8 cellular contexts compared by ENCODE assay signal in the genomic region with DNA sequence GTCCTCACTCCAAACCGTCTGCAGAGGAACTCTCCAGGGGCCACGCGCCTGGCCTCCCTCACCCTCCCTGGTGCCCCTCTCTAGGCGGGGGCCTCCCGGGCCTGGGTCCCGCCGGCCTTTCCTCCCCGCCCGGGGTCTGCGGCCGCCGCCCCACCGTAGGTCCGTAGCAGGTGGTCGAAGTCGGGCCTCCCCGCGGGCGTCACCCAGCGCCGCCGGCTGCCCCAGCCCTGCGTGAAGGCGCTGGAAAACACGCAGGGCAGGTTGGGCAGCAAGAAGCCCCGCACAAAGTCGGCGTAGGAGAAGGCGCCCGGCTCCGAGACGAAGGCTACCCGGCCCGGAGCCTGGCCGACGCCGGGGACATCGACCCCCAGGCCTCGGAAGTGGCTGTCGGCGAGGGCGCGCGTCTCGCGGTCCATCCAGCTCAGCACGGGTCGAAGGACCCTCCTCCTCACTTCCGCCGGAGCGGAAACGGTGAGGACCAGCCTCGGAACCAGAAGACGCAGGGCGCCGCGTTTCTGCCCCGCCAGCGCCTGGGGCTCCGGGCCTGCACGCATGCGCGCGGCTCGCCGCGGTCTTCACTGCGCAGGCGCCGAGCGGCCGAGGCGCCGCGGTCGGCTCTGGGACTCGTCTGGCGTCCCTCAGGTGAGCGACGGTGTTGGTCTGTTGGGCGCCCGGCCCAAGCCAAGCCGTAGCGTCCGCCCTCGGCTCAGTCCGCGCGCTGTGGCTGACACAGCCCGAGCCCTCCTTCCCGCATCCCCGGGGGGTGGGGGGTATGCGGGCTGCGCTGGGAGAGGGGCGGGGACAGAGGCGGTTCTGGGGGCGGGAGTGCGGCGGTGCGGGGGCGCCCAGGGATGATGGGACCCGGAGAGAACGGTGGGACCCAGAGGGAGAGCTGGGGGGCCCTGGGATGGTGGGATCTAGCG.
DNase-seq lines count a peak whose midpoint lies in the region; ATAC-seq lines count a peak whose summit lies in the region.

A gene with protein sequence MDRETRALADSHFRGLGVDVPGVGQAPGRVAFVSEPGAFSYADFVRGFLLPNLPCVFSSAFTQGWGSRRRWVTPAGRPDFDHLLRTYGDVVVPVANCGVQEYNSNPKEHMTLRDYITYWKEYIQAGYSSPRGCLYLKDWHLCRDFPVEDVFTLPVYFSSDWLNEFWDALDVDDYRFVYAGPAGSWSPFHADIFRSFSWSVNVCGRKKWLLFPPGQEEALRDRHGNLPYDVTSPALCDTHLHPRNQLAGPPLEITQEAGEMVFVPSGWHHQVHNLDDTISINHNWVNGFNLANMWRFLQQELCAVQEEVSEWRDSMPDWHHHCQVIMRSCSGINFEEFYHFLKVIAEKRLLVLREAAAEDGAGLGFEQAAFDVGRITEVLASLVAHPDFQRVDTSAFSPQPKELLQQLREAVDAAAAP (minus strand): TSS at position 445 of the 923 bp plus-strand sequence. CDS start 29 bp downstream, at position 416.
SNAP47 (plus strand) TSS at position 578 of the 923 bp plus-strand sequence. CDS start 12,302 bp downstream, outside the sequence.

- DNase-seq in AG08396 (ENCODE audit: low spot score) (peak; percentile 99), NCI-H345 treated with DMSO at 0.1 percent for 48 hours (lab: John Stamatoyannopoulos, UW; ENCODE audit: unreplicated experiment) (peak; percentile 79), islet precursor cell (peak; percentile 97)
- peak; percentile 85 for DNase-seq in activated CD4-positive, CD25-positive, alpha-beta regulatory T cell treated with anti-CD3 and anti-CD28 coated beads, Interleukin-2, amount 50 U/mL, for 16 hours (ENCODE audit: low read depth, low spot score)
- DNase-seq in central memory CD4-positive, alpha-beta T cell: peak; percentile 92
- DNase-seq in stimulated activated CD4-positive, alpha-beta T cell treated with anti-CD3 and anti-CD28 coated beads, Interleukin-12 subunit alpha, Interleukin-12 subunit beta, amount 100 ng/mL, for 4 hours: peak; percentile 90

- ATAC-seq in GM19023 (IDR thresholded peaks at IDR 0.05; ENCODE audit: unreplicated experiment) (peak; percentile 95), HG03196 (IDR thresholded peaks at IDR 0.05; ENCODE audit: unreplicated experiment) (peak; percentile 92)

Comparison
In these comparisons a context has a peak if more than half of its experiments do, and no peak if none do; other contexts are left out.
1. Peak in every context shown above with its lines: DNase-seq and ATAC-seq.